In the genomic region with DNA sequence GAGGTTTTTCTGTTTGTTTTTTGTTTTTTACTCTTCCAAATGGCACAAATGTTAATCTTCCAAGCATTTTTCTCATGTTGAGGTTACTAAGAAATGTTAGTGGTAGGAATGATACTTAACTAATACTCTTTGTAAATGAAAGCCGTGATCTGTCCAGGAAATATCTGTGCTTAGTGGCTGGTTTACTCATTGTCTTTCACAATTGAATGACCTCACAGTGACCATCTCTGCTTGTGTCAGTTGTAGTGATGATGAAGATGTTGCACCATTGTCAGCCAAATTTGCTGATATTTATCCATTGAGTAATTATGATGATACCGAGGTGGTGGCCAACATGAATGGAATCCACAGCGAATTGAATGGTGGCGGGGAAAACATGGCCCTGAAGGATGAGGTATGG, we compare ENCODE assay signal across 11 cellular contexts.
DNase-seq lines count a peak whose midpoint lies in the region; ATAC-seq and TF ChIP-seq lines count a peak whose summit lies in the region.
"Had no signal": no experiment of that assay in that cellular context is flagged by ENCODE, and none has a peak within 500 bp of the region (broad histone marks: within the 10 kb centered on the region; RNA-seq: fewer than 3 reads in every experiment).

No MANE protein-coding gene starts in this region.

- H3K9me3 ChIP-seq in osteoblast (ENCODE audit: low read depth, low read length) (no peaks in the 10 kb centered on the region), thyroid gland (no peaks in the 10 kb centered on the region)
- H3K9me3 ChIP-seq: Caco-2 had no signal

- H3K27ac ChIP-seq in osteoblast (ENCODE audit: low read depth, low read length): peak overlapping the region; percentile 85
- no peak overlapping the region for H3K27ac ChIP-seq in thyroid gland
- H3K27ac ChIP-seq: cardiac muscle cell, foreskin keratinocyte had no signal

- H3K79me2 ChIP-seq in osteoblast (ENCODE audit: insufficient read depth, low read length): peaks cover 39% of the 10 kb centered on the region

- no peak overlapping the region for H2AFZ ChIP-seq in osteoblast (ENCODE audit: low read length)

- peak; percentile 48 for ATAC-seq in esophagus mucosa
- ATAC-seq in GM21529 (IDR thresholded peaks at IDR 0.05; ENCODE audit: unreplicated experiment): no peak
- ATAC-seq: foreskin keratinocyte had no signal

- intact Hi-C loops in CD14-positive monocyte (cut with micrococcal nuclease) (no loop called here), thyroid gland (cut with DNase I) (no loop called here)

- peaks cover 11% of the 10 kb centered on the region for H3K4me1 Mint-ChIP-seq in CD14-positive monocyte

- peaks cover 30% of the 10 kb centered on the region for H3K4me1 ChIP-seq in osteoblast (ENCODE audit: insufficient read depth, low read length)
- no peaks in the 10 kb centered on the region for H3K4me1 ChIP-seq in thyroid gland
- H3K4me1 ChIP-seq: foreskin keratinocyte had no signal

- no peak overlapping the region for H3K4me3 Mint-ChIP-seq in CD14-positive monocyte

- H3K36me3 Mint-ChIP-seq in CD14-positive monocyte: peaks cover 77 to 85% of the 10 kb centered on the region in 2 donors

- 93 to 98% methylated on average over 4 of the region's 4 CpGs for WGBS in thyroid gland, 2 donors

- H4K20me1 ChIP-seq in osteoblast (ENCODE audit: insufficient read depth, low read length): peaks cover 10% of the 10 kb centered on the region

- no peaks in the 10 kb centered on the region for H3K27me3 Mint-ChIP-seq in CD14-positive monocyte (ENCODE audit: low read depth in 3 of 3)

- TF ChIP-seq CTCF in CD14-positive monocyte (IDR thresholded peaks at IDR 0.05): no peak
- TF ChIP-seq CTCF in osteoblast (IDR thresholded peaks at IDR 0.05; ENCODE audit: extremely low read depth, low read depth, low read length): no peak
- no peak for TF ChIP-seq CTCF in thyroid gland (IDR thresholded peaks at IDR 0.05)

- H3K27ac Mint-ChIP-seq in CD14-positive monocyte: peak overlapping the region in 6 of 7 donors; percentile 11 to 85 (median 63)

- H3K4me2 ChIP-seq in osteoblast (ENCODE audit: insufficient read depth, low read length): peak overlapping the region; percentile 56

- peaks cover 40% of the 10 kb centered on the region for H3K36me3 ChIP-seq in osteoblast (ENCODE audit: insufficient read depth, low read length)
- peaks cover 29 to 34% of the 10 kb centered on the region in 2 donors for H3K36me3 ChIP-seq in thyroid gland

- no peaks in the 10 kb centered on the region for H3K9me3 Mint-ChIP-seq in CD14-positive monocyte

- DNase-seq in CD14-positive monocyte (ENCODE audit: low spot score) (no peak), RPMI7951 (ENCODE audit: low read depth) (peak; percentile 49), osteoblast (ENCODE audit: insufficient read length, low spot score, missing footprints) (peak; percentile 85), thyroid gland (no peak)
- DNase-seq in stimulated activated naive CD4-positive, alpha-beta T cell (lab: John Stamatoyannopoulos, UW): no peak
- DNase-seq in activated naive CD4-positive, alpha-beta T cell treated with Interleukin-2 at 50 U/mL for 16 hours: no peak
- DNase-seq: Caco-2 had no signal

- no peak overlapping the region for H3K4me3 ChIP-seq in osteoblast (ENCODE audit: insufficient read depth, low read length)
- H3K4me3 ChIP-seq in thyroid gland (replicated peaks in 1 of 3): no peak overlapping the region
- H3K4me3 ChIP-seq: cardiac muscle cell had no signal

- H3K27me3 ChIP-seq in osteoblast (ENCODE audit: insufficient read depth, low read length): no peaks in the 10 kb centered on the region
- no peaks in the 10 kb centered on the region for H3K27me3 ChIP-seq in thyroid gland
- H3K27me3 ChIP-seq: cardiac muscle cell, foreskin keratinocyte had no signal

- TF ChIP-seq POLR2A in thyroid gland (IDR thresholded peaks at IDR 0.05): no peak

Comparison
In these comparisons a context has a peak if more than half of its experiments do, and no peak if none do; other contexts are left out.
1. DNase-seq: peak in RPMI7951 (single experiment) and osteoblast (single experiment); none in CD14-positive monocyte (single experiment), stimulated activated naive CD4-positive, alpha-beta T cell (0 of 6), thyroid gland (0 of 2) and activated naive CD4-positive, alpha-beta T cell treated with Interleukin-2 at 50 U/mL for 16 hours (single experiment).